15 cellular contexts compared by ENCODE assay signal in the genomic region with DNA sequence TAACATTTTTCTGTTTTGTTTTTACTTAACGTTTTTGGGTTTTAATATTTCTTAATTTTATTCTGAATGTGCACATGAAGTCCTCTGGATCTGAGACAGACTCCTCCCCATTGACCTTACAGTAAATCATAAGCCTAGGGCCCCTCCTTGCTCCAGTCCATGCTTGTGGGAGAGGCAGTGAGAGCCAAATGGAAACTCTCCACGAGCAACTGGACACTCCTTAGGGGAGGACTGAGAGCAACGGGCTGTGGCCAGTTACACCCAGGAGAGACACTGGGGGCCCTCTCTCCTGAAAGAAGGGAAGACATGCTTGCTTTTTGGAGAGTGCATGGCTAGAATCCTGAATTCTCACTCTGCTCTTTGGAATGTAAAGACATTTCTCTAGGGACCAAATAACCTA. TPM values are rescaled to one million over a fixed set of nuclear protein-coding genes. Genes with fewer than 3 reads are reported as not detected.
A peak's percentile ranks its signal among the peaks of the same experiment; 100 is the strongest.
DNase-seq lines count a peak whose midpoint lies in the region; ATAC-seq, FAIRE-seq and TF ChIP-seq lines count a peak whose summit lies in the region.
"Had no signal": no experiment of that assay in that cellular context is flagged by ENCODE, and none has a peak within 500 bp of the region (broad histone marks: within the 10 kb centered on the region; RNA-seq: fewer than 3 reads in every experiment).

No MANE protein-coding gene starts in this region.

- no peaks in the 10 kb centered on the region for H3K36me3 Mint-ChIP-seq in activated CD4-positive, alpha-beta memory T cell treated with anti-CD3 and anti-CD28 coated beads, Interleukin-2, amount 10 ng/mL, durations not matched to agents 7 days and 5 days (ENCODE audit: low read depth)

- ATAC-seq in left lung (peak; percentile 76), GM21825 (IDR thresholded peaks at IDR 0.05; ENCODE audit: unreplicated experiment) (no peak)

- no peaks in the 10 kb centered on the region for H3K79me2 ChIP-seq in fibroblast of lung (ENCODE audit: control insufficient read depth, insufficient read depth, low read length)

- H3K36me3 ChIP-seq in fibroblast of lung (ENCODE audit: control insufficient read depth, insufficient read depth, low read length): no peaks in the 10 kb centered on the region
- no peaks in the 10 kb centered on the region for H3K36me3 ChIP-seq in left lung
- H3K36me3 ChIP-seq: thyroid gland had no signal

- H3K9me3 ChIP-seq in fibroblast of lung (ENCODE audit: control insufficient read depth, insufficient read depth, low read depth, low read length): no peaks in the 10 kb centered on the region
- no peaks in the 10 kb centered on the region for H3K9me3 ChIP-seq in left lung
- H3K9me3 ChIP-seq: thyroid gland had no signal

- intact Hi-C loops in left lung (cut with DNase I): no loop called here

- H3K4me3 Mint-ChIP-seq in activated CD4-positive, alpha-beta memory T cell treated with anti-CD3 and anti-CD28 coated beads, Interleukin-2, amount 10 ng/mL, durations not matched to agents 7 days and 5 days: no peak overlapping the region
- H3K4me3 Mint-ChIP-seq: activated naive CD8-positive, alpha-beta T cell had no signal

- peaks cover 15% of the 10 kb centered on the region for H3K27me3 Mint-ChIP-seq in activated CD4-positive, alpha-beta memory T cell treated with anti-CD3 and anti-CD28 coated beads, Interleukin-2, amount 10 ng/mL, durations not matched to agents 7 days and 5 days
- H3K27me3 Mint-ChIP-seq: activated naive CD8-positive, alpha-beta T cell had no signal

- no peak overlapping the region for H3K4me2 ChIP-seq in fibroblast of lung (ENCODE audit: extremely low read depth, insufficient read depth, low read length)

- H2AFZ ChIP-seq in fibroblast of lung (ENCODE audit: low read length): no peak overlapping the region

- no peaks in the 10 kb centered on the region for H4K20me1 ChIP-seq in fibroblast of lung (ENCODE audit: control insufficient read depth, extremely low read depth, insufficient read depth, low read length)

- no peaks in the 10 kb centered on the region for H3K27me3 ChIP-seq in fibroblast of lung (ENCODE audit: control insufficient read depth, insufficient read depth, low read length)
- H3K27me3 ChIP-seq in left lung: no peaks in the 10 kb centered on the region
- H3K27me3 ChIP-seq: dorsolateral prefrontal cortex, thyroid gland had no signal

- CTCF ChIA-PET in activated CD4-positive, alpha-beta memory T cell treated with anti-CD3 and anti-CD28 coated beads, Interleukin-2, amount 10 ng/mL, durations not matched to agents 7 days and 5 days (lab: Charles Lee): no interaction called here

- H3K9ac ChIP-seq in fibroblast of lung (ENCODE audit: insufficient read depth, low read length): no peak overlapping the region

- TF ChIP-seq CTCF in fibroblast of lung (conservative IDR thresholded peaks at IDR 0.05 in 1 of 2, IDR thresholded peaks at IDR 0.05 in 1 of 2; ENCODE audit: low read depth in 1 of 2, low read length in 2 of 2) (no peak), left lung (IDR thresholded peaks at IDR 0.05) (no peak)

- no peaks in the 10 kb centered on the region for H3K4me1 Mint-ChIP-seq in activated CD4-positive, alpha-beta memory T cell treated with anti-CD3 and anti-CD28 coated beads, Interleukin-2, amount 10 ng/mL, durations not matched to agents 7 days and 5 days

- peak; percentile 83 for FAIRE-seq in RCC 7860 (lab: Jason Lieb, UNC)

- POLR2A ChIA-PET in activated CD4-positive, alpha-beta memory T cell treated with anti-CD3 and anti-CD28 coated beads, Interleukin-2, amount 10 ng/mL, durations not matched to agents 7 days and 5 days (lab: Charles Lee): no interaction called here

- peaks cover 16% of the 10 kb centered on the region for H3K4me1 ChIP-seq in fibroblast of lung (ENCODE audit: control insufficient read depth, extremely low read depth, insufficient read depth, low read length)
- peaks cover 0 to 2% of the 10 kb centered on the region in 2 donors for H3K4me1 ChIP-seq in left lung

- H3K27ac ChIP-seq in fibroblast of lung (ENCODE audit: insufficient read depth, low read length): no peak overlapping the region
- H3K27ac ChIP-seq in left lung: no peak overlapping the region
- H3K27ac ChIP-seq: thyroid gland had no signal

- H3K4me3 ChIP-seq in fibroblast of lung (replicated peaks in 1 of 4; ENCODE audit: control extremely low read depth in 1 of 4, insufficient read depth in 1 of 4, low read depth in 3 of 4, low read length in 4 of 4) (no peak overlapping the region), left lung (no peak overlapping the region)
- H3K4me3 ChIP-seq: dorsolateral prefrontal cortex, thyroid gland had no signal

- H3K9me3 Mint-ChIP-seq in activated CD4-positive, alpha-beta memory T cell treated with anti-CD3 and anti-CD28 coated beads, Interleukin-2, amount 10 ng/mL, durations not matched to agents 7 days and 5 days: no peaks in the 10 kb centered on the region

- DNase-seq in RCC 7860 (ENCODE audit: low spot score): no peak
- peak; percentile 49 to 88 for DNase-seq in fibroblast of lung (ENCODE audit: low read depth in 2 of 2)
- DNase-seq in left lung: no peak
- DNase-seq in stromal cell of bone marrow (ENCODE audit: low read depth): peak; percentile 79
- no peak for DNase-seq in activated CD4-positive, alpha-beta memory T cell treated with anti-CD3 and anti-CD28 coated beads, Interleukin-2, amount 10 ng/mL, durations not matched to agents 7 days and 5 days
- DNase-seq in NCI-H2107 treated with DMSO at 0.1 percent for 48 hours (lab: John Stamatoyannopoulos, UW; ENCODE audit: unreplicated experiment): no peak
- DNase-seq in NCI-H2227 treated with DMSO at 0.1 percent for 48 hours (lab: John Stamatoyannopoulos, UW): no peak
- DNase-seq: dorsolateral prefrontal cortex, hippocampal formation, NCI-H446 treated with DMSO at 0.1 percent for 48 hours, retina, RPMI8226, thyroid gland had no signal

- H3K27ac Mint-ChIP-seq in activated CD4-positive, alpha-beta memory T cell treated with anti-CD3 and anti-CD28 coated beads, Interleukin-2, amount 10 ng/mL, durations not matched to agents 7 days and 5 days: no peak overlapping the region
- H3K27ac Mint-ChIP-seq: activated naive CD8-positive, alpha-beta T cell had no signal

RNA-seq across cellular contexts. Expression of a gene that starts 48.9 kb away (rescaled TPM):
- total RNA-seq in fibroblast of lung (68.7 and 119 TPM in 2 replicates), left lung (10 to 100 TPM; 32.0 to 36.0 TPM)
- polyA plus RNA-seq in fibroblast of lung: 17.3 and 18.8 TPM in 2 replicates
- 26.5 and 33.6 TPM in 2 replicates for polyA plus RNA-seq in fibroblast of lung (2012)
- 29.7 and 34.4 TPM in 2 replicates for polyA minus RNA-seq in fibroblast of lung (ENCODE audit: low replicate concordance)
- 100 to 1,000 TPM; 130 to 131 TPM for total RNA-seq in activated CD4-positive, alpha-beta memory T cell treated with anti-CD3 and anti-CD28 coated beads, Interleukin-2, amount 10 ng/mL, durations not matched to agents 7 days and 5 days

Comparison
In these comparisons a context has a peak if more than half of its experiments do, and no peak if none do; other contexts are left out.
1. DNase-seq: peak in fibroblast of lung (2 of 2) and stromal cell of bone marrow (single experiment); none in RCC 7860 (single experiment), left lung (0 of 2), activated CD4-positive, alpha-beta memory T cell treated with anti-CD3 and anti-CD28 coated beads, Interleukin-2, amount 10 ng/mL, durations not matched to agents 7 days and 5 days (single experiment), NCI-H2107 treated with DMSO at 0.1 percent for 48 hours (single experiment) and NCI-H2227 treated with DMSO at 0.1 percent for 48 hours (single experiment).